In genomic region chr7:1567082-1567771, GRCh38 we compare ENCODE assay signal across 9 cellular contexts. TPM values are rescaled to one million over a fixed set of nuclear protein-coding genes. Genes with fewer than 3 reads are reported as not detected.
DNase-seq lines count a peak whose midpoint lies in the region; ATAC-seq and TF ChIP-seq lines count a peak whose summit lies in the region.
"Had no signal": no experiment of that assay in that cellular context is flagged by ENCODE, and none has a peak within 500 bp of the region (broad histone marks: within the 10 kb centered on the region; RNA-seq: fewer than 3 reads in every experiment).

No MANE protein-coding gene starts in this region.

- H3K36me3 Mint-ChIP-seq in activated naive CD4-positive, alpha-beta T cell treated with anti-CD3 and anti-CD28 coated beads, Interleukin-2, amount 50 U/mL, for 72 hours = peaks cover 8 to 18% of the 10 kb centered on the region in 2 donors
- peaks cover 27% of the 10 kb centered on the region for H3K36me3 Mint-ChIP-seq in activated naive CD4-positive, alpha-beta T cell treated with anti-CD3 and anti-CD28 coated beads for 36 hours (ENCODE audit: low read depth)
- peaks cover 15% of the 10 kb centered on the region for H3K36me3 Mint-ChIP-seq in WTC11

- intact Hi-C loops in activated naive CD4-positive, alpha-beta T cell treated with anti-CD3 and anti-CD28 coated beads for 36 hours (cut with micrococcal nuclease) = no loop called here

- H3K4me1 Mint-ChIP-seq in activated naive CD4-positive, alpha-beta T cell treated with anti-CD3 and anti-CD28 coated beads for 36 hours (ENCODE audit: low read depth) = peaks cover 32% of the 10 kb centered on the region
- peaks cover 23% of the 10 kb centered on the region for H3K4me1 Mint-ChIP-seq in WTC11

- CTCF ChIA-PET in activated naive CD4-positive, alpha-beta T cell treated with anti-CD3 and anti-CD28 coated beads for 36 hours (lab: Charles Lee) = no interaction called here
- CTCF ChIA-PET in WTC11 (lab: Charles Lee) = interaction anchor here (1.2 kb wide), 1 partner anchor 11 kb away, joined by 3 read pairs; the partner anchor contains the start of gene TMEM184A

- ATAC-seq in activated naive CD4-positive, alpha-beta T cell treated with anti-CD3 and anti-CD28 coated beads, Interleukin-2, amount 50 U/mL, for 72 hours = no peak
- ATAC-seq in WTC11 (peak; percentile 20), HG03135 (IDR thresholded peaks at IDR 0.05; ENCODE audit: unreplicated experiment) (no peak)

- no peak for DNase-seq in activated naive CD4-positive, alpha-beta T cell treated with anti-CD3 and anti-CD28 coated beads, Interleukin-2, amount 50 U/mL, for 72 hours (ENCODE audit: low spot score in 2 of 2)
- no peak for DNase-seq in activated naive CD4-positive, alpha-beta T cell treated with anti-CD3 and anti-CD28 coated beads for 36 hours
- DNase-seq in WTC11 (ENCODE audit: low spot score) (no peak), inferior parietal cortex (ENCODE audit: extremely low spot score) (peak; percentile 18), ureter (ENCODE audit: low spot score) (peak; percentile 78), GM10266 (ENCODE audit: extremely low spot score) (no peak)
- DNase-seq in activated CD4-positive, CD25-positive, alpha-beta regulatory T cell treated with anti-CD3 and anti-CD28 coated beads, Interleukin-2, amount 50 U/mL, for 72 hours = no peak
- DNase-seq: Right ventricle myocardium superior had no signal

- no peaks in the 10 kb centered on the region for H3K9me3 Mint-ChIP-seq in activated naive CD4-positive, alpha-beta T cell treated with anti-CD3 and anti-CD28 coated beads, Interleukin-2, amount 50 U/mL, for 72 hours
- H3K9me3 Mint-ChIP-seq in activated naive CD4-positive, alpha-beta T cell treated with anti-CD3 and anti-CD28 coated beads for 36 hours = no peaks in the 10 kb centered on the region
- H3K9me3 Mint-ChIP-seq in WTC11 = no peaks in the 10 kb centered on the region

- H3K27me3 Mint-ChIP-seq in activated naive CD4-positive, alpha-beta T cell treated with anti-CD3 and anti-CD28 coated beads for 36 hours (ENCODE audit: low read depth) = no peaks in the 10 kb centered on the region
- no peaks in the 10 kb centered on the region for H3K27me3 Mint-ChIP-seq in WTC11 (ENCODE audit: low read depth)

- TF ChIP-seq CTCF in WTC11 (IDR thresholded peaks at IDR 0.05) (no peak), GM10266 (IDR thresholded peaks at IDR 0.05; ENCODE audit: control insufficient read depth, insufficient read depth, low read depth, missing control alignments) (no peak)

- peak overlapping the region; percentile 3 to 68 for H3K27ac Mint-ChIP-seq in activated naive CD4-positive, alpha-beta T cell treated with anti-CD3 and anti-CD28 coated beads, Interleukin-2, amount 50 U/mL, for 72 hours
- no peak overlapping the region for H3K27ac Mint-ChIP-seq in activated naive CD4-positive, alpha-beta T cell treated with anti-CD3 and anti-CD28 coated beads for 36 hours
- peak overlapping the region; percentile 82 for H3K27ac Mint-ChIP-seq in WTC11

- no peak overlapping the region for H3K4me3 Mint-ChIP-seq in activated naive CD4-positive, alpha-beta T cell treated with anti-CD3 and anti-CD28 coated beads for 36 hours
- no peak overlapping the region; the same call in 1 of the 2 replicates for H3K4me3 Mint-ChIP-seq in WTC11

- POLR2A ChIA-PET in WTC11 (lab: Charles Lee) = no interaction called here

TF ChIP-seq in WTC11, 78 proteins besides CTCF, POLR2A, EP300 and RAD21:
- no peak for TF ChIP-seq JAZF1 (CRISPR knock-in tag; IDR thresholded peaks at IDR 0.05)
- TF ChIP-seq ZNF121 (CRISPR knock-in tag; IDR thresholded peaks at IDR 0.05) = 0 out of 2 replicates have a peak, but pooled peaks have one; percentile 56

RNA-seq across cellular contexts. Expression of gene PSMG3, which starts 2.6 kb away (rescaled TPM):
- 10 to 100 TPM; 26.8 to 36.4 TPM for total RNA-seq in activated naive CD4-positive, alpha-beta T cell treated with anti-CD3 and anti-CD28 coated beads, Interleukin-2, amount 50 U/mL, for 72 hours
- 10 to 100 TPM; 29.8 to 33.9 TPM for total RNA-seq in activated naive CD4-positive, alpha-beta T cell treated with anti-CD3 and anti-CD28 coated beads for 36 hours
- total RNA-seq in WTC11 (2021) = 33.3 to 50.7 TPM (median 45.9 TPM) in 3 replicates
- 32.0 TPM for total RNA-seq in ureter

RNA-seq across cellular contexts. Expression of gene TMEM184A, which starts 11.2 kb away (rescaled TPM):
- under 1 TPM; 0.12 to 0.73 TPM for total RNA-seq in activated naive CD4-positive, alpha-beta T cell treated with anti-CD3 and anti-CD28 coated beads, Interleukin-2, amount 50 U/mL, for 72 hours
- total RNA-seq in activated naive CD4-positive, alpha-beta T cell treated with anti-CD3 and anti-CD28 coated beads for 36 hours = under 1 TPM in 1 of 2 experiments, not detected in 1; 0.36 TPM
- total RNA-seq in WTC11 (2021) (1.3 to 1.4 TPM (median 1.3 TPM) in 3 replicates), ureter (142 TPM)

RNA-seq across cellular contexts. Expression of gene MAFK, which starts 36.7 kb away (rescaled TPM):
- 10 to 100 TPM; 34.1 to 37.3 TPM for total RNA-seq in activated naive CD4-positive, alpha-beta T cell treated with anti-CD3 and anti-CD28 coated beads, Interleukin-2, amount 50 U/mL, for 72 hours
- 10 to 100 TPM; 33.0 to 34.6 TPM for total RNA-seq in activated naive CD4-positive, alpha-beta T cell treated with anti-CD3 and anti-CD28 coated beads for 36 hours
- total RNA-seq in WTC11 (2021) (15.7 to 21.7 TPM (median 18.7 TPM) in 3 replicates), ureter (34.6 TPM)

Comparison
In these comparisons a context has a peak if more than half of its experiments do, and no peak if none do; other contexts are left out.
1. DNase-seq: peak in inferior parietal cortex (single experiment) and ureter (single experiment); none in activated naive CD4-positive, alpha-beta T cell treated with anti-CD3 and anti-CD28 coated beads, Interleukin-2, amount 50 U/mL, for 72 hours (0 of 2), activated naive CD4-positive, alpha-beta T cell treated with anti-CD3 and anti-CD28 coated beads for 36 hours (single experiment), WTC11 (single experiment), GM10266 (single experiment) and activated CD4-positive, CD25-positive, alpha-beta regulatory T cell treated with anti-CD3 and anti-CD28 coated beads, Interleukin-2, amount 50 U/mL, for 72 hours (single experiment).
2. RNA of gene TMEM184A, which starts 11.2 kb away (total RNA-seq): 142 TPM in ureter (single experiment); 1.3 to 1.4 TPM in WTC11, 0.12 to 0.73 TPM in activated naive CD4-positive, alpha-beta T cell treated with anti-CD3 and anti-CD28 coated beads, Interleukin-2, amount 50 U/mL, for 72 hours and 0.36 TPM in activated naive CD4-positive, alpha-beta T cell treated with anti-CD3 and anti-CD28 coated beads for 36 hours; every median in the first group is over 10 times any median in the second.